In the genomic region with DNA sequence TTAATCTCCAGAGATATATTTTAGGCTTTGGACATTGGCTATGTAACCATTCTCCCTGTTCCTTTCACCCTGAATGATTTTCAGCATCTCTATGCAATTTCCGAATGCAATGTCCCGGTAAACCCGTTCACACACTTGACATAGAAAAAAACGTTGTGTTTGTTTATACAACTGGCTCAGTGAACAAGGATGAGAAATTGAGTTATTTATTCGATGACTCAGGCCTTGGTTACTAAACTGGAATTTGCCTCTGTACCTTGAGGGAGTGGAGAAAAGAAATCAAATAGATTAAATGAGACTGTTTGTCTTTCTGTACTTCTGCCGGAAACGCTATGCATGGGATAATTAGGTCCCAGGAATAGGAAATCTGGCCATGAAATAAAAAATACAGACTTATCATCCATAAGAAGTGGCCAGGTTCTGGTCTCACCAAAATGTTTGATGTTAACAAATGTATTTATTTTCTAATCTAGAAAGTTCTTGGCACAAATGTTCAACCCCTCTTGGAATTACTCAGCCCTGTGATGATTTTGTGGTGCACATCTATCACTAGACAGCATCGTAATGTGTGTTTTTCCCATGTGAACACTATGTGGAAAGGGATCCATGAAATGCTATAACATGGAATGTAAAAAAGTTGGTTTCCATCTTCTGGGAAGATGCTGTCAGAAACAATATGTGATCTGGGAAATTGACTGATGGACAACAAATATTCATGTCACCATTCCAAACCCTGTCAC, we compare ENCODE assay signal across 14 cellular contexts.
DNase-seq lines count a peak whose midpoint lies in the region; ATAC-seq and FAIRE-seq lines count a peak whose summit lies in the region.
"Had no signal": no experiment of that assay in that cellular context is flagged by ENCODE, and none has a peak within 500 bp of the region (broad histone marks: within the 10 kb centered on the region; RNA-seq: fewer than 3 reads in every experiment).

No MANE protein-coding gene starts in this region.

- no peaks in the 10 kb centered on the region for H3K27me3 ChIP-seq in small intestine (ENCODE audit: control insufficient read depth in 2 of 2, insufficient read depth in 2 of 2, low read length in 2 of 2)
- H3K27me3 ChIP-seq: heart left ventricle had no signal

- WGBS in small intestine, 3 donors = 56 to 68% (median 60%) methylated on average over 8 of the region's 8 CpGs

- no peak overlapping the region for H3K27ac ChIP-seq in small intestine (ENCODE audit: low read depth in 1 of 2, low read length in 1 of 2)
- H3K27ac ChIP-seq: heart left ventricle, VCaP had no signal

- no peak overlapping the region for H3K4me3 ChIP-seq in small intestine (ENCODE audit: low read depth in 1 of 2, low read length in 2 of 2)
- H3K4me3 ChIP-seq: heart left ventricle had no signal

- H3K36me3 ChIP-seq in small intestine (ENCODE audit: control insufficient read depth in 2 of 2, insufficient read depth in 2 of 2, low read length in 2 of 2) = no peaks in the 10 kb centered on the region
- H3K36me3 ChIP-seq: heart left ventricle had no signal

- DNase-seq in AG08396 (ENCODE audit: low spot score) = peak; percentile 53
- peak; percentile 90 for DNase-seq in HCEC 1CT
- peak; percentile 67 for DNase-seq in amniotic stem cell (lab: John Stamatoyannopoulos, UW)
- DNase-seq in iris pigment epithelial cell (ENCODE audit: low read depth) = peak; percentile 91
- DNase-seq in small intestine = no peak
- no peak for DNase-seq in NCI-H187 treated with DMSO at 0.1 percent for 48 hours (lab: John Stamatoyannopoulos, UW)
- DNase-seq: heart left ventricle, mesendoderm, posterior cingulate gyrus had no signal

- H3K4me1 ChIP-seq in small intestine (ENCODE audit: control insufficient read depth in 2 of 2, insufficient read depth in 1 of 2, low read depth in 1 of 2, low read length in 1 of 2) = no peaks in the 10 kb centered on the region
- H3K4me1 ChIP-seq: heart left ventricle had no signal

- no peak for FAIRE-seq in small intestine (lab: Jason Lieb, UNC)
- FAIRE-seq: colon, GM18507 had no signal

- H3K9me3 ChIP-seq in small intestine (ENCODE audit: control insufficient read depth, low read depth) = no peaks in the 10 kb centered on the region
- H3K9me3 ChIP-seq: heart left ventricle had no signal

- ATAC-seq in HG03521 (IDR thresholded peaks at IDR 0.05; ENCODE audit: unreplicated experiment) (no peak), HG03439 (IDR thresholded peaks at IDR 0.05; ENCODE audit: unreplicated experiment) (no peak)
- ATAC-seq: heart left ventricle had no signal

Comparison
In these comparisons a context has a peak if more than half of its experiments do, and no peak if none do; other contexts are left out.
1. DNase-seq: peak in AG08396 (single experiment), HCEC 1CT (single experiment), amniotic stem cell (single experiment) and iris pigment epithelial cell (single experiment); none in small intestine (single experiment) and NCI-H187 treated with DMSO at 0.1 percent for 48 hours (single experiment).